ENCODE assay signal across 13 cellular contexts in the genomic region with DNA sequence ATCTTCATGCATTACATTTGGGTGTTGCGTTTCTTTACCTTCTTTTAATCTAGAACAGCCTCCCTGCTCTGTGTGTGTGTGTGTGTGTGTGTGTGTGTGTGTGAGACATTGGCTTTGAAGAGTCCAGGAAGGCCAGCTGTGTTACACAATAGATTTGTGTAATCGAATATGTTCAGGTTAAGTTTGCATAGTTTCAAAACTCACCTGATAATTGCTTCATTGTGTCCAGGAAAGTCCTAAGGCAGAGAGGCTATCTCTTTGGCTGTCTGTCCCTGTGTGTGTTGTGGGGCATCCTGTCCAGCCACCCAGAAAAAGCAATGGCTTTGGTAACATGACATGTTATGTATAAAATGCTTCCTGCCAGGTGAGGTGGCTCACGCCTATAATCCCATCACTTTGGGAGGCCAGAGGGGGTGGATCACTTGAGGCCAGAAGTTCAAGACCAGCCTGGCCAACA. TPM values are rescaled to one million over a fixed set of nuclear protein-coding genes. Genes with fewer than 3 reads are reported as not detected.
A peak's percentile ranks its signal among the peaks of the same experiment; 100 is the strongest.
DNase-seq lines count a peak whose midpoint lies in the region; FAIRE-seq and TF ChIP-seq lines count a peak whose summit lies in the region.
"Had no signal": no experiment of that assay in that cellular context is flagged by ENCODE, and none has a peak within 500 bp of the region (broad histone marks: within the 10 kb centered on the region; RNA-seq: fewer than 3 reads in every experiment).

No MANE protein-coding gene starts in this region.

- 100% methylated on average over 2 of the region's 3 CpGs for WGBS in mesenchymal stem cell

- no peak for TF ChIP-seq CTCF in astrocyte (IDR thresholded peaks at IDR 0.05; ENCODE audit: insufficient read depth, low read depth, low read length)
- TF ChIP-seq CTCF in nephron (IDR thresholded peaks at IDR 0.05; ENCODE audit: unreplicated experiment in 3 of 3): no peak
- no peak for TF ChIP-seq CTCF in kidney (IDR thresholded peaks at IDR 0.05; ENCODE audit: borderline replicate concordance, extremely low read depth, insufficient read depth)

- H3K27me3 Mint-ChIP-seq in IgD-negative memory B cell: no peaks in the 10 kb centered on the region
- H3K27me3 Mint-ChIP-seq in astrocyte (ENCODE audit: low read depth, unreplicated experiment): no peaks in the 10 kb centered on the region
- no peaks in the 10 kb centered on the region for H3K27me3 Mint-ChIP-seq in nephron (ENCODE audit: low read depth)

- no peak overlapping the region for H2BK120ac ChIP-seq in mesenchymal stem cell (ENCODE audit: low read depth, low read length)

- no peaks in the 10 kb centered on the region for H3K27me3 ChIP-seq in astrocyte (ENCODE audit: insufficient read depth, low read length)
- H3K27me3 ChIP-seq in mesenchymal stem cell (ENCODE audit: control insufficient read depth in 1 of 2, insufficient read depth in 1 of 2, low read length in 2 of 2): no peaks in the 10 kb centered on the region

- no peak overlapping the region for H2AK5ac ChIP-seq in mesenchymal stem cell (ENCODE audit: low read length, severe bottlenecking)

- no peak overlapping the region for H2BK15ac ChIP-seq in mesenchymal stem cell (ENCODE audit: low read depth, poor library complexity, severe bottlenecking)

- H2AFZ ChIP-seq in astrocyte (ENCODE audit: low read depth, low read length) (no peak overlapping the region), mesenchymal stem cell (ENCODE audit: low read depth, low read length) (no peak overlapping the region)

- H3K27ac ChIP-seq in astrocyte (ENCODE audit: low read depth, low read length) (no peak overlapping the region), mesenchymal stem cell (ENCODE audit: low read length, poor library complexity, severe bottlenecking) (no peak overlapping the region), kidney (ENCODE audit: low read depth in 2 of 2, low read length in 2 of 2) (no peak overlapping the region)
- H3K27ac ChIP-seq: prostate gland had no signal

- H4K8ac ChIP-seq in mesenchymal stem cell (ENCODE audit: low read length): no peak overlapping the region

- H3K14ac ChIP-seq in mesenchymal stem cell (ENCODE audit: low read length in 2 of 2): no peak overlapping the region

- H3K79me1 ChIP-seq in mesenchymal stem cell (replicated peaks; ENCODE audit: low read length, poor library complexity, severe bottlenecking): peaks cover 51% of the 10 kb centered on the region

- peak overlapping the region in 1 of 4 donors; percentile 3 for H3K4me3 Mint-ChIP-seq in IgD-negative memory B cell
- no peak overlapping the region for H3K4me3 Mint-ChIP-seq in astrocyte (ENCODE audit: unreplicated experiment)
- no peak overlapping the region for H3K4me3 Mint-ChIP-seq in nephron

- no peak overlapping the region for H3K9ac ChIP-seq in astrocyte (ENCODE audit: low read length)
- H3K9ac ChIP-seq in mesenchymal stem cell (ENCODE audit: low read length): no peak overlapping the region
- H3K9ac ChIP-seq in kidney (ENCODE audit: low read length in 2 of 2): no peak overlapping the region

- peak; percentile 41 for FAIRE-seq in GM12891 (lab: Jason Lieb, UNC)
- no peak for FAIRE-seq in astrocyte (lab: Jason Lieb, UNC)
- no peak for FAIRE-seq in kidney (lab: Jason Lieb, UNC)
- FAIRE-seq: endometrium had no signal

- peak overlapping the region in 1 of 2 experiments; percentile 11 for H2BK12ac ChIP-seq in mesenchymal stem cell (ENCODE audit: low read length in 2 of 2)

- DNase-seq in GM12891 (ENCODE audit: insufficient read length, low spot score) (no peak), astrocyte (ENCODE audit: low read depth) (no peak), NCI-H82 treated with DMSO at 0.1 percent for 48 hours (lab: John Stamatoyannopoulos, UW; ENCODE audit: unreplicated experiment) (no peak), mesenchymal stem cell (no peak), kidney (no peak), SHP77 treated with DMSO at 0.1 percent for 48 hours (lab: John Stamatoyannopoulos, UW) (no peak)
- DNase-seq: activated gamma-delta T cell treated with Interleukin-2 at 50 U/mL for 16 hours, DMS79 treated with DMSO at 0.1 percent for 48 hours, NCI-H774 had no signal

- no peaks in the 10 kb centered on the region for H3K36me3 ChIP-seq in astrocyte (ENCODE audit: insufficient read depth, low read length)
- H3K36me3 ChIP-seq in mesenchymal stem cell (ENCODE audit: control insufficient read depth in 1 of 2, insufficient read depth in 2 of 2, low read depth in 1 of 2, low read length in 2 of 2): peaks cover 0 to 10% of the 10 kb centered on the region in 2 experiments
- H3K36me3 ChIP-seq in kidney (ENCODE audit: control insufficient read depth in 1 of 2, insufficient read depth in 2 of 2, low read length in 2 of 2): no peaks in the 10 kb centered on the region
- H3K36me3 ChIP-seq: prostate gland had no signal

- H4K91ac ChIP-seq in mesenchymal stem cell (ENCODE audit: low read length): no peak overlapping the region

- peaks cover 40% of the 10 kb centered on the region for H3K4me1 ChIP-seq in astrocyte (ENCODE audit: insufficient read depth, low read length)
- peaks cover 38% of the 10 kb centered on the region for H3K4me1 ChIP-seq in mesenchymal stem cell (ENCODE audit: control insufficient read depth, insufficient read depth, low read depth, low read length)
- H3K4me1 ChIP-seq in kidney (ENCODE audit: control insufficient read depth in 1 of 2, insufficient read depth in 1 of 2, low read depth in 1 of 2, low read length in 2 of 2): peaks cover 14 to 32% of the 10 kb centered on the region in 2 donors

- H3K79me2 ChIP-seq in astrocyte (ENCODE audit: insufficient read depth, low read length): peaks cover 49% of the 10 kb centered on the region

- intact Hi-C loops in kidney (cut with DNase I): no loop called here

- H2BK5ac ChIP-seq in mesenchymal stem cell (ENCODE audit: low read depth, low read length, poor library complexity, severe bottlenecking): no peak overlapping the region

- H3K27ac Mint-ChIP-seq in IgD-negative memory B cell (peak overlapping the region in 2 of 3 donors; percentile 51 to 61), astrocyte (ENCODE audit: unreplicated experiment) (peak overlapping the region; percentile 86), nephron (peak overlapping the region; percentile 16 to 59 (median 40))

- peaks cover 27 to 39% (median 30%) of the 10 kb centered on the region in 3 donors for H3K4me1 Mint-ChIP-seq in IgD-negative memory B cell
- peaks cover 51% of the 10 kb centered on the region for H3K4me1 Mint-ChIP-seq in astrocyte (ENCODE audit: low read depth, unreplicated experiment)
- H3K4me1 Mint-ChIP-seq in nephron: peaks cover 69% of the 10 kb centered on the region

- H3K9me3 ChIP-seq in astrocyte (ENCODE audit: insufficient read depth, low read depth, low read length) (no peaks in the 10 kb centered on the region), mesenchymal stem cell (ENCODE audit: control insufficient read depth, low read length) (no peaks in the 10 kb centered on the region), kidney (ENCODE audit: control insufficient read depth in 1 of 2, low read length in 2 of 2) (no peaks in the 10 kb centered on the region)
- H3K9me3 ChIP-seq: prostate gland had no signal

- no peak overlapping the region for H3K23ac ChIP-seq in mesenchymal stem cell (ENCODE audit: low read length in 2 of 2)

- H3K36me3 Mint-ChIP-seq in IgD-negative memory B cell: peaks cover 2% of the 10 kb centered on the region
- peaks cover 3% of the 10 kb centered on the region for H3K36me3 Mint-ChIP-seq in astrocyte (ENCODE audit: low read depth, unreplicated experiment)
- no peaks in the 10 kb centered on the region for H3K36me3 Mint-ChIP-seq in nephron (ENCODE audit: low read depth)

- H3K4me2 ChIP-seq in astrocyte (ENCODE audit: low read length) (no peak overlapping the region), mesenchymal stem cell (ENCODE audit: low read length, poor library complexity, severe bottlenecking) (no peak overlapping the region)

- TF ChIP-seq POLR2A in GM12891 (IDR thresholded peaks at IDR 0.05; ENCODE audit: low read depth, low read length): no peak

- H3K4me3 ChIP-seq in astrocyte (ENCODE audit: insufficient read depth, low read depth, low read length) (no peak overlapping the region), mesenchymal stem cell (ENCODE audit: insufficient read depth in 1 of 2, low read depth in 1 of 2, low read length in 2 of 2) (no peak overlapping the region), kidney (ENCODE audit: low read length in 2 of 2) (no peak overlapping the region)
- H3K4me3 ChIP-seq: prostate gland had no signal

- no peaks in the 10 kb centered on the region for H3K9me3 Mint-ChIP-seq in IgD-negative memory B cell
- H3K9me3 Mint-ChIP-seq in astrocyte (ENCODE audit: unreplicated experiment): no peaks in the 10 kb centered on the region
- H3K9me3 Mint-ChIP-seq in nephron: no peaks in the 10 kb centered on the region

- no peak overlapping the region for H3K4ac ChIP-seq in mesenchymal stem cell (ENCODE audit: low read depth in 1 of 2, low read length in 2 of 2)

- peaks cover 26% of the 10 kb centered on the region for H4K20me1 ChIP-seq in astrocyte (ENCODE audit: insufficient read depth, low read length)

- H3K18ac ChIP-seq in mesenchymal stem cell (ENCODE audit: low read depth in 1 of 2, low read length in 2 of 2): no peak overlapping the region

TF ChIP-seq in GM12891, 5 proteins besides CTCF, POLR2A, EP300 and RAD21:
- TF ChIP-seq POLR2AphosphoS5 (IDR thresholded peaks at IDR 0.05; ENCODE audit: low read depth, low read length) (no peak), TAF1 (IDR thresholded peaks at IDR 0.05; ENCODE audit: low read depth, low read length) (no peak), POU2F2 (IDR thresholded peaks at IDR 0.05; ENCODE audit: low read depth, low read length) (no peak), PAX5 (IDR thresholded peaks at IDR 0.05; ENCODE audit: insufficient read depth, low read length, severe bottlenecking) (no peak), SPI1 (IDR thresholded peaks at IDR 0.05; ENCODE audit: low read depth, low read length) (no peak)

RNA-seq across cellular contexts. Expression of a gene that starts 37.5 kb away (rescaled TPM):
- polyA plus RNA-seq in GM12891 (2012; ENCODE audit: low read depth, missing spikeins): 5.9 TPM
- polyA plus RNA-seq in IgD-negative memory B cell: 3.6 TPM
- total RNA-seq in astrocyte: 26.9 and 27.2 TPM in 2 replicates
- 23.3 TPM for polyA plus RNA-seq in mesenchymal stem cell (2013, experiment 1 of 2)
- 23.3 TPM for polyA plus RNA-seq in mesenchymal stem cell (2013, experiment 2 of 2)
- 17.0 TPM for total RNA-seq in kidney
- 11.0 TPM for polyA plus RNA-seq in kidney (ENCODE audit: insufficient read depth, low read depth, low replicate concordance)
